In the genomic region with DNA sequence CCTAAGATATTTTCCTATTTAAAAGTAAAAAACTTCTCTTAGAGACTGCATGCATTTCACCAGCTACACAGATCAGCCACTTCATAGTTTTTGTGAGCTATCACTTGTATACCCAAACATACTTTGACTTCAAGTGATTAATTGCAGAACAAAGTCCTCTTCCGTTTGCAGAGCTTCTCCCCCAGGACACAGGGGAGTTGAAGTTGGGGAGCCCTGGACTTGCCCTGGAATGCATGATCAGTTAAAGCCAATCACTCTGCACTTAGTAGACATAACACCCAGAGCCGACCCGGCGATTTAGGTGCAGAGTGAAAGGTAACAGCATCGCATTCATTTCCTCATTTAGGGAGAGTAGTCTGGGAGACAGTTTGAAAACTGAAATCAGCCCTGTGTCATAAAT, we compare ENCODE assay signal across 28 cellular contexts.
"Had no signal": no experiment of that assay in that cellular context is flagged by ENCODE, and none has a peak within 500 bp of the region (broad histone marks: within the 10 kb centered on the region; RNA-seq: fewer than 3 reads in every experiment).

No MANE protein-coding gene starts in this region.

- H3K27me3 ChIP-seq: ovary, stomach, thyroid gland, tibial nerve, upper lobe of left lung, vagina had no signal

- DNase-seq: naive thymus-derived CD8-positive, alpha-beta T cell; nephron progenitor cell; occipital lobe; ovary; posterior cingulate gyrus; psoas muscle; right cardiac atrium; stimulated activated CD4-positive, alpha-beta T cell treated with anti-CD3 and anti-CD28 coated beads, Interleukin-15, amount 100 ng/mL, for 24 hours; stimulated activated CD4-positive, alpha-beta T cell treated with anti-CD3 and anti-CD28 coated beads, Interleukin-2, amount 100 ng/mL, for 24 hours; stimulated activated CD4-positive, alpha-beta T cell treated with anti-CD3 and anti-CD28 coated beads, Interleukin-2, amount 100 ng/mL, for 48 hours; stimulated activated CD4-positive, alpha-beta T cell treated with anti-CD3 and anti-CD28 coated beads, Interleukin-4, amount 100 ng/mL, for 24 hours; stimulated activated naive B cell treated with anti-CD40 and anti-IgM and Interleukin-4, amounts not matched to agents 10 μg/mL and 1 μg/mL and 100 μg/mL, for 72 hours; stimulated activated naive CD4-positive, alpha-beta T cell treated with Interleukin-2 at 50 U/mL for 16 hours; stomach; thyroid gland; trophoblast cell; upper lobe of left lung had no signal

- H3K36me3 Mint-ChIP-seq: natural killer cell treated with Interleukin-12 subunit alpha and Interleukin-12 subunit beta and Interleukin-15 and Interleukin-18, amount 100 ng/mL, for 72 hours; stimulated activated effector memory CD8-positive, alpha-beta T cell treated with anti-CD3 and anti-CD28 coated beads, Interleukin-12 subunit alpha, Interleukin-12 subunit beta, amount 100 ng/mL, for 72 hours; stimulated activated naive B cell treated with anti-CD40 and anti-IgM and Interleukin-4, amounts not matched to agents 10 μg/mL and 1 μg/mL and 100 μg/mL, for 72 hours had no signal

- H3K4me3 ChIP-seq: ovary, psoas muscle, skin epidermis, stomach, thoracic aorta, thyroid gland, tibial nerve, upper lobe of left lung, vagina had no signal

- H3K27ac ChIP-seq: ovary, parathyroid adenoma, psoas muscle, stomach, thoracic aorta, thyroid gland, tibial nerve, upper lobe of left lung, vagina had no signal

- H2AFZ ChIP-seq: parathyroid adenoma had no signal

- FAIRE-seq: urothelium cell line had no signal

- H3K27ac Mint-ChIP-seq: natural killer cell treated with Interleukin-12 subunit alpha and Interleukin-12 subunit beta and Interleukin-15 and Interleukin-18, amount 100 ng/mL, for 72 hours; progenitor cell of endocrine pancreas; stimulated activated effector memory CD8-positive, alpha-beta T cell treated with anti-CD3 and anti-CD28 coated beads, Interleukin-12 subunit alpha, Interleukin-12 subunit beta, amount 100 ng/mL, for 72 hours; stimulated activated naive B cell treated with anti-CD40 and anti-IgM and Interleukin-4, amounts not matched to agents 10 μg/mL and 1 μg/mL and 100 μg/mL, for 72 hours; stimulated activated naive CD8-positive, alpha-beta T cell treated with anti-CD3 and anti-CD28 coated beads, Interleukin-15, Interleukin-2, amounts not matched to agents 100 ng/mL and 50 ng/mL, for 24 hours had no signal

- H3K4me1 ChIP-seq: parathyroid adenoma, psoas muscle, stomach, upper lobe of left lung, vagina had no signal

- H3K4me1 Mint-ChIP-seq: neural crest cell; stimulated activated effector memory CD8-positive, alpha-beta T cell treated with anti-CD3 and anti-CD28 coated beads, Interleukin-12 subunit alpha, Interleukin-12 subunit beta, amount 100 ng/mL, for 72 hours; stimulated activated naive B cell treated with anti-CD40 and anti-IgM and Interleukin-4, amounts not matched to agents 10 μg/mL and 1 μg/mL and 100 μg/mL, for 72 hours had no signal

- H3K9me3 Mint-ChIP-seq: naive thymus-derived CD8-positive, alpha-beta T cell; natural killer cell treated with Interleukin-12 subunit alpha and Interleukin-12 subunit beta and Interleukin-15 and Interleukin-18, amount 100 ng/mL, for 72 hours; stimulated activated effector memory CD8-positive, alpha-beta T cell treated with anti-CD3 and anti-CD28 coated beads, Interleukin-12 subunit alpha, Interleukin-12 subunit beta, amount 100 ng/mL, for 72 hours; stimulated activated naive B cell treated with anti-CD40 and anti-IgM and Interleukin-4, amounts not matched to agents 10 μg/mL and 1 μg/mL and 100 μg/mL, for 72 hours; stimulated activated naive CD8-positive, alpha-beta T cell treated with anti-CD3 and anti-CD28 coated beads, Interleukin-15, Interleukin-2, amounts not matched to agents 100 ng/mL and 50 ng/mL, for 24 hours had no signal

- H3K9me3 ChIP-seq: ovary, psoas muscle, stomach, thoracic aorta, thyroid gland, tibial nerve, upper lobe of left lung, vagina had no signal

- H3K9ac ChIP-seq: parathyroid adenoma had no signal

- H3K79me2 ChIP-seq: parathyroid adenoma had no signal

- H3K27me3 Mint-ChIP-seq: progenitor cell of endocrine pancreas; stimulated activated naive CD8-positive, alpha-beta T cell treated with anti-CD3 and anti-CD28 coated beads, Interleukin-15, Interleukin-2, amounts not matched to agents 100 ng/mL and 50 ng/mL, for 24 hours had no signal

- H3K36me3 ChIP-seq: ovary, thoracic aorta, thyroid gland, tibial nerve, upper lobe of left lung, vagina had no signal

- ATAC-seq: naive thymus-derived CD8-positive, alpha-beta T cell; natural killer cell treated with Interleukin-12 subunit alpha and Interleukin-12 subunit beta and Interleukin-15 and Interleukin-18, amount 100 ng/mL, for 72 hours; psoas muscle; right cardiac atrium; stimulated activated effector memory CD8-positive, alpha-beta T cell treated with anti-CD3 and anti-CD28 coated beads, Interleukin-12 subunit alpha, Interleukin-12 subunit beta, amount 100 ng/mL, for 72 hours; stimulated activated naive B cell treated with anti-CD40 and anti-IgM and Interleukin-4, amounts not matched to agents 10 μg/mL and 1 μg/mL and 100 μg/mL, for 72 hours had no signal

- H3K4me3 Mint-ChIP-seq: naive thymus-derived CD8-positive, alpha-beta T cell; natural killer cell treated with Interleukin-12 subunit alpha and Interleukin-12 subunit beta and Interleukin-15 and Interleukin-18, amount 100 ng/mL, for 72 hours; nephron progenitor cell; neural crest cell; stimulated activated effector memory CD8-positive, alpha-beta T cell treated with anti-CD3 and anti-CD28 coated beads, Interleukin-12 subunit alpha, Interleukin-12 subunit beta, amount 100 ng/mL, for 72 hours; stimulated activated naive B cell treated with anti-CD40 and anti-IgM and Interleukin-4, amounts not matched to agents 10 μg/mL and 1 μg/mL and 100 μg/mL, for 72 hours; stimulated activated naive CD8-positive, alpha-beta T cell treated with anti-CD3 and anti-CD28 coated beads, Interleukin-15, Interleukin-2, amounts not matched to agents 100 ng/mL and 50 ng/mL, for 24 hours had no signal
